Comparison of ENCODE assay signal across 13 cellular contexts in genomic region chr1:1606232-1606631, GRCh38. TPM values are rescaled to one million over a fixed set of nuclear protein-coding genes. Genes with fewer than 3 reads are reported as not detected.
A peak's percentile ranks its signal among the peaks of the same experiment; 100 is the strongest.
DNase-seq lines count a peak whose midpoint lies in the region; ATAC-seq and TF ChIP-seq lines count a peak whose summit lies in the region.
"Had no signal": no experiment of that assay in that cellular context is flagged by ENCODE, and none has a peak within 500 bp of the region (broad histone marks: within the 10 kb centered on the region; RNA-seq: fewer than 3 reads in every experiment).

No MANE protein-coding gene starts in this region.

- no peak for TF ChIP-seq CTCF in body of pancreas (IDR thresholded peaks at IDR 0.05)

- no peaks in the 10 kb centered on the region for H3K36me3 ChIP-seq in BLaER1 treated with 17β-estradiol and CSF1 and Interleukin-3, amounts not matched to agents 10 nM and 100 nM
- H3K36me3 ChIP-seq in naive thymus-derived CD4-positive, alpha-beta T cell (ENCODE audit: control insufficient read depth in 2 of 3, insufficient read depth in 3 of 3, low read length in 3 of 3) = no peaks in the 10 kb centered on the region
- H3K36me3 ChIP-seq in body of pancreas (replicated peaks in 1 of 2; ENCODE audit: insufficient read depth in 1 of 2, low read depth in 2 of 2) = no peaks in the 10 kb centered on the region

- H3K9ac ChIP-seq in BLaER1 treated with 17β-estradiol and CSF1 and Interleukin-3, amounts not matched to agents 10 nM and 100 nM = peak overlapping the region in 1 of 11 experiments; percentile 76; a peak in 2 of 22 replicates
- H3K9ac ChIP-seq: GM23248 had no signal

- no peak for DNase-seq in T-helper 17 cell
- DNase-seq in naive thymus-derived CD4-positive, alpha-beta T cell = peak in 1 of 9 donors; percentile 8
- no peak for DNase-seq in body of pancreas
- DNase-seq: Calu3; CD4-positive, alpha-beta T cell; DMS 273 treated with DMSO at 0.1 percent for 48 hours; GM23248 had no signal

- peaks cover 10% of the 10 kb centered on the region for H3K4me1 Mint-ChIP-seq in T-helper 17 cell
- peaks cover 8 to 20% (median 14%) of the 10 kb centered on the region in 7 donors for H3K4me1 Mint-ChIP-seq in naive thymus-derived CD4-positive, alpha-beta T cell
- H3K4me1 Mint-ChIP-seq in stimulated activated memory B cell treated with anti-CD40 and anti-IgM and Interleukin-4, amounts not matched to agents 10 μg/mL and 1 μg/mL and 100 μg/mL, for 72 hours = peaks cover 45% of the 10 kb centered on the region

- H3K4me3 ChIP-seq in BLaER1 treated with 17β-estradiol and CSF1 and Interleukin-3, amounts not matched to agents 10 nM and 100 nM = no peak overlapping the region
- H3K4me3 ChIP-seq in naive thymus-derived CD4-positive, alpha-beta T cell (ENCODE audit: low read length) = no peak overlapping the region
- H3K4me3 ChIP-seq in body of pancreas = no peak overlapping the region
- H3K4me3 ChIP-seq: GM23248 had no signal

- H3K27me3 ChIP-seq in BLaER1 treated with 17β-estradiol and CSF1 and Interleukin-3, amounts not matched to agents 10 nM and 100 nM = peaks cover 2 to 20% (median 10%) of the 10 kb centered on the region in 11 experiments; a peak in 19 of 22 replicates
- H3K27me3 ChIP-seq in naive thymus-derived CD4-positive, alpha-beta T cell (ENCODE audit: control insufficient read depth in 2 of 2, insufficient read depth in 2 of 2, low read length in 2 of 2) = no peaks in the 10 kb centered on the region
- no peaks in the 10 kb centered on the region for H3K27me3 ChIP-seq in body of pancreas

- WGBS in body of pancreas, 2 donors = 51 to 81% methylated on average over 4 to 12 of the region's 13 CpGs

- no peaks in the 10 kb centered on the region for H3K9me3 Mint-ChIP-seq in naive thymus-derived CD4-positive, alpha-beta T cell
- no peaks in the 10 kb centered on the region for H3K9me3 Mint-ChIP-seq in stimulated activated memory B cell treated with anti-CD40 and anti-IgM and Interleukin-4, amounts not matched to agents 10 μg/mL and 1 μg/mL and 100 μg/mL, for 72 hours
- H3K9me3 Mint-ChIP-seq: CD4-positive, alpha-beta T cell had no signal

- peak overlapping the region in 10 of 11 experiments; percentile 78 to 93 (median 86); a peak in 15 of 22 replicates for H3K27ac ChIP-seq in BLaER1 treated with 17β-estradiol and CSF1 and Interleukin-3, amounts not matched to agents 10 nM and 100 nM
- peak overlapping the region; percentile 74 for H3K27ac ChIP-seq in naive thymus-derived CD4-positive, alpha-beta T cell (ENCODE audit: low read depth, low read length)
- no peak overlapping the region for H3K27ac ChIP-seq in body of pancreas
- H3K27ac ChIP-seq: GM23248 had no signal

- no peaks in the 10 kb centered on the region for H3K36me3 Mint-ChIP-seq in T-helper 17 cell (ENCODE audit: low read depth)
- H3K36me3 Mint-ChIP-seq in naive thymus-derived CD4-positive, alpha-beta T cell = no peaks in the 10 kb centered on the region
- H3K36me3 Mint-ChIP-seq in stimulated activated memory B cell treated with anti-CD40 and anti-IgM and Interleukin-4, amounts not matched to agents 10 μg/mL and 1 μg/mL and 100 μg/mL, for 72 hours = no peaks in the 10 kb centered on the region

- no peaks in the 10 kb centered on the region for H3K9me3 ChIP-seq in BLaER1 treated with 17β-estradiol and CSF1 and Interleukin-3, amounts not matched to agents 10 nM and 100 nM (replicated peaks in 1 of 11)
- H3K9me3 ChIP-seq in T-helper 17 cell (ENCODE audit: control insufficient read depth, low read length, poor library complexity, severe bottlenecking) (no peaks in the 10 kb centered on the region), body of pancreas (no peaks in the 10 kb centered on the region)
- H3K9me3 ChIP-seq in naive thymus-derived CD4-positive, alpha-beta T cell (ENCODE audit: control insufficient read depth in 2 of 3, low read length in 3 of 3) = no peaks in the 10 kb centered on the region

- peaks cover 34 to 55% (median 52%) of the 10 kb centered on the region in 10 experiments for H3K4me1 ChIP-seq in BLaER1 treated with 17β-estradiol and CSF1 and Interleukin-3, amounts not matched to agents 10 nM and 100 nM
- peaks cover 0 to 13% of the 10 kb centered on the region in 2 donors for H3K4me1 ChIP-seq in naive thymus-derived CD4-positive, alpha-beta T cell (ENCODE audit: control insufficient read depth in 2 of 2, insufficient read depth in 2 of 2, low read length in 2 of 2)
- H3K4me1 ChIP-seq in body of pancreas = no peaks in the 10 kb centered on the region

- POLR2A ChIA-PET in naive thymus-derived CD4-positive, alpha-beta T cell (lab: Charles Lee) = interaction anchor here (1.1 to 2.1 kb wide), 5 partner anchors 9 to 40 kb away, joined by 4 to 16 read pairs (median 5); partner anchors contain the start of gene MIB2

- H3K27ac Mint-ChIP-seq in T-helper 17 cell = peak overlapping the region; percentile 98
- peak overlapping the region in 2 of 9 donors; percentile 92 to 98 for H3K27ac Mint-ChIP-seq in naive thymus-derived CD4-positive, alpha-beta T cell
- H3K27ac Mint-ChIP-seq in stimulated activated memory B cell treated with anti-CD40 and anti-IgM and Interleukin-4, amounts not matched to agents 10 μg/mL and 1 μg/mL and 100 μg/mL, for 72 hours = peak overlapping the region; percentile 91

- H4K20me1 ChIP-seq in BLaER1 treated with 17β-estradiol and CSF1 and Interleukin-3, amounts not matched to agents 10 nM and 100 nM = peaks cover 0 to 10% (median 4%) of the 10 kb centered on the region in 11 experiments; a peak in 3 of 22 replicates

- no peak overlapping the region for H3K4me3 Mint-ChIP-seq in T-helper 17 cell
- H3K4me3 Mint-ChIP-seq in naive thymus-derived CD4-positive, alpha-beta T cell = no peak overlapping the region
- H3K4me3 Mint-ChIP-seq in stimulated activated memory B cell treated with anti-CD40 and anti-IgM and Interleukin-4, amounts not matched to agents 10 μg/mL and 1 μg/mL and 100 μg/mL, for 72 hours = no peak overlapping the region

- ATAC-seq in T-helper 17 cell (no peak), HG03039 (IDR thresholded peaks at IDR 0.05; ENCODE audit: unreplicated experiment) (no peak), body of pancreas (no peak), HG03135 (IDR thresholded peaks at IDR 0.05; ENCODE audit: unreplicated experiment) (no peak)
- no peak for ATAC-seq in naive thymus-derived CD4-positive, alpha-beta T cell
- no peak for ATAC-seq in stimulated activated memory B cell treated with anti-CD40 and anti-IgM and Interleukin-4, amounts not matched to agents 10 μg/mL and 1 μg/mL and 100 μg/mL, for 72 hours
- ATAC-seq: HCT116 had no signal

- TF ChIP-seq POLR2A in body of pancreas (IDR thresholded peaks at IDR 0.05) = no peak

- peak overlapping the region in 10 of 11 experiments; percentile 65 to 90 (median 74); a peak in 18 of 22 replicates for H3K4me2 ChIP-seq in BLaER1 treated with 17β-estradiol and CSF1 and Interleukin-3, amounts not matched to agents 10 nM and 100 nM

- intact Hi-C loops in naive thymus-derived CD4-positive, alpha-beta T cell (cut with micrococcal nuclease) = no loop called here
- intact Hi-C loops in body of pancreas (cut with DNase I) = no loop called here

- CTCF ChIA-PET in naive thymus-derived CD4-positive, alpha-beta T cell (lab: Charles Lee) = no interaction called here

- no peaks in the 10 kb centered on the region for H3K27me3 Mint-ChIP-seq in T-helper 17 cell
- no peaks in the 10 kb centered on the region for H3K27me3 Mint-ChIP-seq in naive thymus-derived CD4-positive, alpha-beta T cell
- H3K27me3 Mint-ChIP-seq in stimulated activated memory B cell treated with anti-CD40 and anti-IgM and Interleukin-4, amounts not matched to agents 10 μg/mL and 1 μg/mL and 100 μg/mL, for 72 hours = peaks cover 8% of the 10 kb centered on the region
- H3K27me3 Mint-ChIP-seq: B cell; CD4-positive, alpha-beta T cell had no signal

RNA-seq across cellular contexts. Expression of gene FNDC10, which starts 6.3 kb away (rescaled TPM):
- total RNA-seq in T-helper 17 cell (1 to 10 TPM; 3.3 to 3.4 TPM), body of pancreas (1 to 10 TPM; 1.3 to 2.3 TPM)
- 10 to 100 TPM in 1 of 5 experiments, 1 to 10 TPM in 4; 3.2 to 10.7 (median 4.0) TPM for total RNA-seq in naive thymus-derived CD4-positive, alpha-beta T cell
- 1 to 10 TPM; 1.3 to 1.6 TPM for polyA plus RNA-seq in naive thymus-derived CD4-positive, alpha-beta T cell

RNA-seq across cellular contexts. Expression of gene MIB2, which starts 9.1 kb away (rescaled TPM):
- total RNA-seq in T-helper 17 cell = 10 to 100 TPM; 42.0 to 50.0 TPM
- total RNA-seq in naive thymus-derived CD4-positive, alpha-beta T cell = 100 to 1,000 TPM in 2 of 5 experiments, 10 to 100 TPM in 3; 45.6 to 129 (median 65.7) TPM
- polyA plus RNA-seq in naive thymus-derived CD4-positive, alpha-beta T cell = 10 to 100 TPM; 23.4 to 36.7 TPM
- 100 to 1,000 TPM in 1 of 2 donors, 10 to 100 TPM in 1; 57.6 to 101 TPM for total RNA-seq in body of pancreas

RNA-seq across cellular contexts. Expression of gene MMP23B, which starts 25.7 kb away (rescaled TPM):
- 1 to 10 TPM; 3.9 to 4.2 TPM for total RNA-seq in T-helper 17 cell
- total RNA-seq in naive thymus-derived CD4-positive, alpha-beta T cell = 10 to 100 TPM in 1 of 5 experiments, 1 to 10 TPM in 4; 2.7 to 12.8 (median 4.2) TPM
- polyA plus RNA-seq in naive thymus-derived CD4-positive, alpha-beta T cell = not detected
- 1 to 10 TPM in 1 of 2 donors, under 1 TPM in 1; 0.99 to 1.8 TPM for total RNA-seq in body of pancreas
- total RNA-seq: GM23248 had no signal

RNA-seq across cellular contexts. Expression of gene SSU72, which starts 31.6 kb away (rescaled TPM):
- 100 to 1,000 TPM in 1 of 2 donors, 10 to 100 TPM in 1; 99.3 to 103 TPM for total RNA-seq in T-helper 17 cell
- 100 to 1,000 TPM; 121 to 148 (median 137) TPM for total RNA-seq in naive thymus-derived CD4-positive, alpha-beta T cell
- polyA plus RNA-seq in naive thymus-derived CD4-positive, alpha-beta T cell = 100 to 1,000 TPM; 211 to 267 TPM
- total RNA-seq in body of pancreas = 100 to 1,000 TPM in 1 of 2 donors, 10 to 100 TPM in 1; 82.1 to 113 TPM

RNA-seq across cellular contexts. Expression of gene CDK11B, which starts 52.6 kb away (rescaled TPM):
- total RNA-seq in T-helper 17 cell (10 to 100 TPM; 43.9 to 49.8 TPM), body of pancreas (10 to 100 TPM; 14.5 to 45.5 TPM)
- total RNA-seq in naive thymus-derived CD4-positive, alpha-beta T cell = 10 to 100 TPM; 32.3 to 45.4 (median 41.9) TPM
- 10 to 100 TPM; 11.8 to 16.5 TPM for polyA plus RNA-seq in naive thymus-derived CD4-positive, alpha-beta T cell

Comparison
In these comparisons a context has a peak if more than half of its experiments do, and no peak if none do; other contexts are left out.
1. H3K27ac ChIP-seq: peak in BLaER1 treated with 17β-estradiol and CSF1 and Interleukin-3, amounts not matched to agents 10 nM and 100 nM (10 of 11) and naive thymus-derived CD4-positive, alpha-beta T cell (single experiment); none in body of pancreas (0 of 4).